Comparison of ENCODE assay signal across 11 cellular contexts in the genomic region with DNA sequence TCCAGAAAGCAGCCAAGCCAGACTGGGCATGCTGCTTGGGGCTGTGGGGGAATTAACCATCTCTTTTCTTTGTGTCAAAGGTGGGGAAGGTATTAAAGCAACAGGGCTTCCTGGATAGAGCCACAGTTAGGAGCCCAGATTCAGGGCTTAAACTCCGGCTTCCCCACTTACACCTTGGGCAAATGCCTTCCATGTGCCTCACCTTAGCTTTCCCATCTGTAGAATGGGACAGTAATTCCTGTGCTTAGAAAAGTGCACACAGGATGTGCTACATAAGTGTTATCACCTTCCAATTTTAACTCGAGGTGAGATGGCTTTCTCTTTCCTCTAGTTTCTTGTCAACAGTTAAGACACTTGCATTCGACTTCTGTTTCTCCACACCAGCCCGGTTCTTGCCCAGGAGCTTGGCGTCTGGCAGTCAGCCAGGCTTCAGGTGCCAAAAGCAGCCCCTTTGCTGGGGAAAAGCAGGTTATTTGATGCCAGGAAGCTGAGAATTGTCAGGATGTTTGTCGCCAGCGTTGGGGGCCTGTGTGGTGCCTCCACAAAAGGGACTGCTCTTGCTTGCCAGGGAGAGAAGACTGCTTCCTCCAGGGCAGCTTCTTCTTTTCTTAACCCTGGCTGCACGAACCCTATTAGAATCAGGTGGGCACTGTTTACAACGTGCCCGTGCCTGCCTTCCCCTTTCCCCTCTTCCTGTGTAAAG.
DNase-seq lines count a peak whose midpoint lies in the region; ATAC-seq, FAIRE-seq and TF ChIP-seq lines count a peak whose summit lies in the region.
"Had no signal": no experiment of that assay in that cellular context is flagged by ENCODE, and none has a peak within 500 bp of the region (broad histone marks: within the 10 kb centered on the region; RNA-seq: fewer than 3 reads in every experiment).

No MANE protein-coding gene starts in this region.

- TF ChIP-seq CTCF in HepG2 (CRISPR knock-in tag; IDR thresholded peaks at IDR 0.05): no peak
- no peak for TF ChIP-seq CTCF in right lobe of liver (IDR thresholded peaks at IDR 0.05)
- TF ChIP-seq CTCF in mammary epithelial cell (conservative IDR thresholded peaks at IDR 0.05 in 1 of 2, IDR thresholded peaks at IDR 0.05 in 1 of 2; ENCODE audit: extremely low read depth in 1 of 2, insufficient read depth in 1 of 2, low read depth in 1 of 2, low read length in 2 of 2): no peak

- BruUV-seq in HepG2 (replicated peaks; lab: Mats Ljungman, UMichigan): no TSS peak
- no TSS peak for BruUV-seq in mammary epithelial cell (replicated peaks; lab: Mats Ljungman, UMichigan)

- in situ Hi-C loops in HepG2 (cut with HindIII; ENCODE audit: extremely low pct_ligation_motif_present, low pct_unique_long_range_greater_than_20kb) (loop anchor here (5.0 kb wide), 1 partner anchor 84 kb away; no protein-coding TSS in a partner anchor), mammary epithelial cell (cut with MboI; ENCODE audit: low sequenced_read_pairs in 2 of 2) (loop anchor here in 1 of 2 donors (10.0 kb wide), 1 partner anchor 81 kb away; a partner anchor contains a TSS)

- no peak for TF ChIP-seq RAD21 in HepG2 (CRISPR knock-in tag; IDR thresholded peaks at IDR 0.05)

- no peaks in the 10 kb centered on the region for H3K27me3 ChIP-seq in HepG2 (ENCODE audit: control insufficient read depth in 1 of 2, insufficient read depth in 2 of 2, low read length in 2 of 2)
- no peaks in the 10 kb centered on the region for H3K27me3 ChIP-seq in right lobe of liver
- H3K27me3 ChIP-seq in mammary epithelial cell (ENCODE audit: insufficient read depth, low read length): no peaks in the 10 kb centered on the region
- no peaks in the 10 kb centered on the region for H3K27me3 ChIP-seq in thymus (ENCODE audit: control insufficient read depth, insufficient read depth)

- H3K27ac ChIP-seq in HepG2 (ENCODE audit: extremely low read length, insufficient read depth, low read length) (no peak overlapping the region), right lobe of liver (no peak overlapping the region), mammary epithelial cell (ENCODE audit: insufficient read depth, low read depth, low read length) (peak overlapping the region; percentile 15), thymus (ENCODE audit: low read depth) (peak overlapping the region; percentile 61)

- H3K9ac ChIP-seq in HepG2 (ENCODE audit: insufficient read depth, low read depth, low read length): no peak overlapping the region
- peak overlapping the region; percentile 11 for H3K9ac ChIP-seq in mammary epithelial cell (ENCODE audit: insufficient read depth, low read length)

- H3K9me3 ChIP-seq in HepG2 (ENCODE audit: low read length) (no peaks in the 10 kb centered on the region), right lobe of liver (no peaks in the 10 kb centered on the region), mammary epithelial cell (replicated peaks; ENCODE audit: insufficient read depth, low read length) (no peaks in the 10 kb centered on the region), thymus (ENCODE audit: control insufficient read depth) (no peaks in the 10 kb centered on the region)

- ATAC-seq in HepG2 (no peak), right lobe of liver (no peak)

- H3K79me2 ChIP-seq in HepG2 (ENCODE audit: insufficient read depth, low read length) (peaks cover 6% of the 10 kb centered on the region), mammary epithelial cell (ENCODE audit: insufficient read depth, low read length) (peaks cover 69% of the 10 kb centered on the region)

- no peak overlapping the region for H2AFZ ChIP-seq in HepG2 (ENCODE audit: low read length)
- peak overlapping the region; percentile 60 for H2AFZ ChIP-seq in mammary epithelial cell (ENCODE audit: low read depth, low read length)

- no peak overlapping the region for H3K4me2 ChIP-seq in HepG2 (ENCODE audit: low read depth, low read length)
- H3K4me2 ChIP-seq in mammary epithelial cell (ENCODE audit: insufficient read depth, low read depth, low read length): peak overlapping the region; percentile 44

- POLR2A ChIA-PET in HepG2 (lab: Yijun Ruan, JAX): no interaction called here

- no peak for DNase-seq in HepG2 (ENCODE audit: low spot score)
- no peak for DNase-seq in right lobe of liver
- DNase-seq in NCI-H2029 treated with DMSO at 0.1 percent for 48 hours (lab: John Stamatoyannopoulos, UW): peak; percentile 49
- DNase-seq in mammary epithelial cell: no peak
- no peak for DNase-seq in stimulated activated CD8-positive, alpha-beta memory T cell treated with anti-CD3 and anti-CD28 coated beads, Interleukin-4, amount 100 ng/mL, for 48 hours
- no peak for DNase-seq in HPDE6-E6E7 (ENCODE audit: extremely low spot score)
- DNase-seq in H54 (ENCODE audit: insufficient read length, low spot score): no peak
- DNase-seq: activated T-cell treated with anti-CD3 and anti-CD28 coated beads, Interleukin-2, amount 50 U/mL, for 1 hour; NCI-H226 had no signal

- H3K36me3 ChIP-seq in HepG2 (replicated peaks in 1 of 2; ENCODE audit: control insufficient read depth in 1 of 2, insufficient read depth in 2 of 2, low read length in 2 of 2) (no peaks in the 10 kb centered on the region; a peak in 1 of 5 replicates), right lobe of liver (no peaks in the 10 kb centered on the region), mammary epithelial cell (ENCODE audit: insufficient read depth, low read length) (no peaks in the 10 kb centered on the region), thymus (ENCODE audit: control insufficient read depth, insufficient read depth) (no peaks in the 10 kb centered on the region)

- no peaks in the 10 kb centered on the region for H4K20me1 ChIP-seq in HepG2 (ENCODE audit: insufficient read depth, low read length)
- H4K20me1 ChIP-seq in mammary epithelial cell (ENCODE audit: insufficient read depth, low read length): no peaks in the 10 kb centered on the region

- intact Hi-C loops in HepG2 (cut with micrococcal nuclease; ENCODE audit: unreplicated experiment): loop anchor here (2.0 kb wide), 1 partner anchor 79 kb away; a partner anchor contains a TSS
- intact Hi-C loops in right lobe of liver (cut with DNase I): no loop called here
- intact Hi-C loops in mammary epithelial cell (cut with micrococcal nuclease): no loop called here

- FAIRE-seq in HepG2 (lab: Jason Lieb, UNC): no peak
- no peak for FAIRE-seq in H54 (lab: Jason Lieb, UNC)
- FAIRE-seq: frontal cortex had no signal

- H3K4me1 ChIP-seq in HepG2 (ENCODE audit: insufficient read depth, low read length) (peaks cover 29% of the 10 kb centered on the region), right lobe of liver (peaks cover 0 to 21% (median 8%) of the 10 kb centered on the region in 4 donors), mammary epithelial cell (ENCODE audit: insufficient read depth, low read length) (peaks cover 63% of the 10 kb centered on the region), thymus (ENCODE audit: control insufficient read depth, insufficient read depth, low read length) (peaks cover 3% of the 10 kb centered on the region)

- no peak overlapping the region for H3K4me3 ChIP-seq in HepG2 (replicated peaks in 1 of 3; ENCODE audit: insufficient read depth in 1 of 3, low read depth in 2 of 3, low read length in 3 of 3)
- no peak overlapping the region for H3K4me3 ChIP-seq in right lobe of liver
- no peak overlapping the region for H3K4me3 ChIP-seq in mammary epithelial cell (replicated peaks in 1 of 3; ENCODE audit: insufficient read depth in 1 of 3, low read depth in 2 of 3, low read length in 3 of 3)
- no peak overlapping the region for H3K4me3 ChIP-seq in thymus (ENCODE audit: low read length)

- dilution Hi-C loops in mammary epithelial cell (cut with HindIII; ENCODE audit: low sequenced_read_pairs): no loop called here

- WGBS in HepG2 (ENCODE audit: low lambda C conversion rate): 85% methylated on average over 10 of the region's 10 CpGs
- WGBS in right lobe of liver (ENCODE audit: insufficient coverage, low coverage, low lambda C conversion rate, missing lambda C conversion rate): 62% methylated on average over 7 of the region's 10 CpGs
- 16% methylated on average over 9 of the region's 10 CpGs for WGBS in mammary epithelial cell (ENCODE audit: low coverage, missing lambda C conversion rate)
- WGBS in thymus: 16% methylated on average over 10 of the region's 10 CpGs

- TF ChIP-seq EP300 in HepG2 (IDR thresholded peaks at IDR 0.05; ENCODE audit: low read depth in 2 of 2, low read length in 2 of 2) (no peak), HepG2 (CRISPR knock-in tag; IDR thresholded peaks at IDR 0.05; ENCODE audit: borderline replicate concordance) (no peak)

- CTCF ChIA-PET in HepG2 (lab: Yijun Ruan, JAX; ENCODE audit: low intra/inter-chr PET ratio, low total read pairs) (interaction anchor here (1.7 kb wide), 1 partner anchor 83 kb away, joined by 10 read pairs; no protein-coding TSS in a partner anchor), mammary epithelial cell (lab: Charles Lee; ENCODE audit: low non-redundant PET) (no interaction called here)

- no peak for TF ChIP-seq POLR2A in HepG2 (IDR thresholded peaks at IDR 0.05; ENCODE audit: insufficient read depth in 1 of 2, low read depth in 2 of 2, low read length in 2 of 2)
- TF ChIP-seq POLR2A in right lobe of liver (IDR thresholded peaks at IDR 0.05): no peak
- TF ChIP-seq POLR2A in H54 (IDR thresholded peaks at IDR 0.05; ENCODE audit: low read depth, low read length): no peak

TF ChIP-seq in HepG2, 621 proteins besides CTCF, POLR2A, EP300 and RAD21:
- TF ChIP-seq FOXP1 (IDR thresholded peaks at IDR 0.05) (no peak), FOXP1 (CRISPR knock-in tag; IDR thresholded peaks at IDR 0.05) (no peak), ZNF629 (CRISPR knock-in tag; conservative IDR thresholded peaks at IDR 0.05) (peak; percentile 81)
TF ChIP-seq in HepG2: peak in this region for 1.

Comparison
In these comparisons a context has a peak if more than half of its experiments do, and no peak if none do; other contexts are left out.
1. H3K27ac ChIP-seq: peak in mammary epithelial cell (single experiment) and thymus (single experiment); none in HepG2 (single experiment) and right lobe of liver (0 of 3).